Comparison of ENCODE assay signal across 11 cellular contexts in the genomic region with DNA sequence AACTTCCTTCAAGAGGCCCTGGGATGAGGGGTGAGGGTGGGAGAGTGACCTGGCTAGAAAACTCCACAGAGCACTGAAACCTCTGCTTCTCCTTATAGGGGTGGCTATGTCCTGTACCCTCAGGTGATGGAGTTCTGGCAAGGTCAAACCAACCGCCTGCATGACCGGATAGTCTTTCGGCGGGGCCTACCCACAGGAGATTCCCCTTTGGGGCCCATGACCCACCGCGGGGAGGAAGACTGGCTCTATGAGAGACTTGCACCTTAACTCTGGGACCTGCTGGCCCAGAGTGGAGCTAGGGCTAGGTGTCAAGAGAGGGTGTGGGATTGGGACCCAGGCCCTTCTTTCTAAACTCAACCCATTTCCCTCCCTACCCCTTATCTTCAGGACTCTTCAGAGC. TPM values are rescaled to one million over a fixed set of nuclear protein-coding genes. Genes with fewer than 3 reads are reported as not detected.
DNase-seq lines count a peak whose midpoint lies in the region; ATAC-seq and TF ChIP-seq lines count a peak whose summit lies in the region.
"Had no signal": no experiment of that assay in that cellular context is flagged by ENCODE, and none has a peak within 500 bp of the region (broad histone marks: within the 10 kb centered on the region; RNA-seq: fewer than 3 reads in every experiment).

No MANE protein-coding gene starts in this region.

- H3K9me3 ChIP-seq in adrenal gland (replicated peaks in 1 of 3), result no peaks in the 10 kb centered on the region
- no peaks in the 10 kb centered on the region for H3K9me3 ChIP-seq in mucosa of descending colon
- no peaks in the 10 kb centered on the region for H3K9me3 ChIP-seq in MM.1S (replicated peaks; ENCODE audit: insufficient read depth, low read length)

- intact Hi-C loops in adrenal gland (cut with DNase I), result no loop called here
- intact Hi-C loops in mucosa of descending colon (cut with DNase I, micrococcal nuclease), result no loop called here

- no peaks in the 10 kb centered on the region for H3K9me3 Mint-ChIP-seq in activated T-cell treated with anti-CD3 and anti-CD28 coated beads, Interleukin-2, amount 50 U/mL, for 24 hours
- H3K9me3 Mint-ChIP-seq: activated B cell treated with CpG ODN at 0.5 μM for 24 hours; stimulated activated naive CD8-positive, alpha-beta T cell treated with anti-CD3 and anti-CD28 coated beads, Interleukin-15, Interleukin-2, amounts not matched to agents 100 ng/mL and 50 ng/mL, for 24 hours had no signal

- no peaks in the 10 kb centered on the region for H3K27me3 Mint-ChIP-seq in activated T-cell treated with anti-CD3 and anti-CD28 coated beads, Interleukin-2, amount 50 U/mL, for 24 hours
- H3K27me3 Mint-ChIP-seq: activated B cell treated with CpG ODN at 0.5 μM for 24 hours; stimulated activated naive CD8-positive, alpha-beta T cell treated with anti-CD3 and anti-CD28 coated beads, Interleukin-15, Interleukin-2, amounts not matched to agents 100 ng/mL and 50 ng/mL, for 24 hours had no signal

- TF ChIP-seq CTCF in adrenal gland (IDR thresholded peaks at IDR 0.05) (no peak), mucosa of descending colon (IDR thresholded peaks at IDR 0.05) (no peak), MM.1S (IDR thresholded peaks at IDR 0.05; ENCODE audit: low read length) (no peak)

- no peak overlapping the region for H3K4me2 ChIP-seq in MM.1S (ENCODE audit: low read depth, low read length)

- no peak overlapping the region for H3K4me3 ChIP-seq in adrenal gland
- H3K4me3 ChIP-seq in mucosa of descending colon, result no peak overlapping the region
- no peak overlapping the region for H3K4me3 ChIP-seq in MM.1S (ENCODE audit: low read length)

- H3K27me3 ChIP-seq in adrenal gland, result no peaks in the 10 kb centered on the region
- no peaks in the 10 kb centered on the region for H3K27me3 ChIP-seq in MM.1S (replicated peaks; ENCODE audit: insufficient read depth, low read length)

- H3K9ac ChIP-seq in MM.1S (ENCODE audit: low read length), result no peak overlapping the region

- ATAC-seq in mucosa of descending colon, result no peak

- H3K36me3 Mint-ChIP-seq in activated T-cell treated with anti-CD3 and anti-CD28 coated beads, Interleukin-2, amount 50 U/mL, for 24 hours (ENCODE audit: low read depth), result peaks cover 85% of the 10 kb centered on the region

- no peaks in the 10 kb centered on the region for H3K9me2 ChIP-seq in MM.1S (replicated peaks; ENCODE audit: insufficient read depth, low read length)

- no peak for TF ChIP-seq POLR2A in adrenal gland (IDR thresholded peaks at IDR 0.05)

- peak overlapping the region; percentile 74 for H3K27ac Mint-ChIP-seq in activated T-cell treated with anti-CD3 and anti-CD28 coated beads, Interleukin-2, amount 50 U/mL, for 24 hours
- H3K27ac Mint-ChIP-seq: activated B cell treated with CpG ODN at 0.5 μM for 24 hours; stimulated activated naive CD8-positive, alpha-beta T cell treated with anti-CD3 and anti-CD28 coated beads, Interleukin-15, Interleukin-2, amounts not matched to agents 100 ng/mL and 50 ng/mL, for 24 hours had no signal

- H3K27ac ChIP-seq in adrenal gland (peak overlapping the region in 4 of 5 donors; percentile 14 to 82 (median 64)), substantia nigra (ENCODE audit: low read depth, low read length, poor library complexity, severe bottlenecking) (peak overlapping the region; percentile 7), MM.1S (ENCODE audit: low read length) (no peak overlapping the region; the same call in 1 of the 2 replicates)

- no peak overlapping the region for H3K4me3 Mint-ChIP-seq in activated T-cell treated with anti-CD3 and anti-CD28 coated beads, Interleukin-2, amount 50 U/mL, for 24 hours
- H3K4me3 Mint-ChIP-seq: activated B cell treated with CpG ODN at 0.5 μM for 24 hours; stimulated activated naive CD8-positive, alpha-beta T cell treated with anti-CD3 and anti-CD28 coated beads, Interleukin-15, Interleukin-2, amounts not matched to agents 100 ng/mL and 50 ng/mL, for 24 hours had no signal

- peaks cover 26% of the 10 kb centered on the region for H3F3A ChIP-seq in MM.1S (ENCODE audit: insufficient read depth, low read length)

- 88 to 96% (median 89%) methylated on average over 6 of the region's 6 CpGs; no CpG with 5 or more reads in 1 of the 4 donors for WGBS in adrenal gland, 4 donors

- H3K36me3 ChIP-seq in adrenal gland (replicated peaks in 1 of 2) (peaks cover 0 to 14% of the 10 kb centered on the region in 2 donors), mucosa of descending colon (ENCODE audit: low read depth) (no peaks in the 10 kb centered on the region), MM.1S (replicated peaks; ENCODE audit: insufficient read depth, low read length) (no peaks in the 10 kb centered on the region)

- H4K20me1 ChIP-seq in MM.1S (ENCODE audit: insufficient read depth, low read length), result no peaks in the 10 kb centered on the region

- no peak for DNase-seq in activated T-cell treated with anti-CD3 and anti-CD28 coated beads, Interleukin-2, amount 50 U/mL, for 24 hours
- no peak for DNase-seq in activated T-cell treated with anti-CD3 and anti-CD28 coated beads, Interleukin-2, amount 50 U/mL, for 48 hours
- peak in 1 of 7 donors; percentile 28 for DNase-seq in adrenal gland
- DNase-seq in mucosa of descending colon, result peak in 2 of 3 donors; percentile 40 to 57
- no peak for DNase-seq in substantia nigra (lab: John Stamatoyannopoulos, UW)
- no peak for DNase-seq in NCI-H1105 treated with DMSO at 0.1 percent for 48 hours (lab: John Stamatoyannopoulos, UW)
- DNase-seq in NCI-H146 treated with DMSO at 0.1 percent for 48 hours (lab: John Stamatoyannopoulos, UW; ENCODE audit: unreplicated experiment), result no peak
- no peak for DNase-seq in MM.1S

- H3K79me2 ChIP-seq in MM.1S (ENCODE audit: low read length), result peaks cover 20% of the 10 kb centered on the region

- H2AFZ ChIP-seq in MM.1S (ENCODE audit: low read length), result no peak overlapping the region

- H3K4me1 Mint-ChIP-seq in activated T-cell treated with anti-CD3 and anti-CD28 coated beads, Interleukin-2, amount 50 U/mL, for 24 hours (ENCODE audit: low read depth), result peaks cover 69% of the 10 kb centered on the region

- peaks cover 31 to 62% of the 10 kb centered on the region in 2 donors for H3K4me1 ChIP-seq in adrenal gland (replicated peaks in 1 of 2)
- peaks cover 57% of the 10 kb centered on the region for H3K4me1 ChIP-seq in mucosa of descending colon (ENCODE audit: low read depth)
- peaks cover 29% of the 10 kb centered on the region for H3K4me1 ChIP-seq in MM.1S (ENCODE audit: low read length)

RNA-seq across cellular contexts. Expression of a gene that starts 5.1 kb away (rescaled TPM):
- total RNA-seq in adrenal gland (10 to 100 TPM; 45.0 to 91.5 (median 61.8) TPM), mucosa of descending colon (10 to 100 TPM; 22.8 to 32.0 (median 24.8) TPM)
- polyA plus RNA-seq in adrenal gland, result 10 to 100 TPM; 19.7 to 36.1 (median 23.8) TPM

RNA-seq across cellular contexts. Expression of a gene that starts 11.2 kb away (rescaled TPM):
- total RNA-seq in adrenal gland, result under 1 TPM in 1 of 8 donors, not detected in 7; 0.19 TPM
- polyA plus RNA-seq in adrenal gland, result under 1 TPM in 2 of 3 donors, not detected in 1; 0.03 to 0.24 TPM
- 100 to 1,000 TPM; 101 to 347 (median 243) TPM for total RNA-seq in mucosa of descending colon
- total RNA-seq: activated B cell treated with CpG ODN at 0.5 μM for 24 hours, OCI-LY7 had no signal

RNA-seq across cellular contexts. Expression of a gene that starts 24.4 kb away (rescaled TPM):
- total RNA-seq in adrenal gland, result 100 to 1,000 TPM in 5 of 8 donors, 10 to 100 TPM in 3; 42.8 to 200 (median 111) TPM
- polyA plus RNA-seq in adrenal gland, result 100 to 1,000 TPM in 2 of 3 donors, 10 to 100 TPM in 1; 76.1 to 733 (median 478) TPM
- total RNA-seq in mucosa of descending colon, result 100 to 1,000 TPM; 136 to 215 (median 163) TPM

RNA-seq across cellular contexts. Expression of a gene that starts 50.5 kb away (rescaled TPM):
- total RNA-seq in adrenal gland (10 to 100 TPM in 5 of 8 donors, 1 to 10 TPM in 3; 2.9 to 20.8 (median 12.1) TPM), mucosa of descending colon (10 to 100 TPM; 21.7 to 24.2 (median 21.7) TPM)
- 10 to 100 TPM in 1 of 3 donors, 1 to 10 TPM in 2; 4.5 to 21.1 (median 8.0) TPM for polyA plus RNA-seq in adrenal gland

Comparison
In these comparisons a context has a peak if more than half of its experiments do, and no peak if none do; other contexts are left out.
1. DNase-seq: peak in mucosa of descending colon (2 of 3); none in activated T-cell treated with anti-CD3 and anti-CD28 coated beads, Interleukin-2, amount 50 U/mL, for 24 hours (single experiment), activated T-cell treated with anti-CD3 and anti-CD28 coated beads, Interleukin-2, amount 50 U/mL, for 48 hours (0 of 2), substantia nigra (0 of 49), NCI-H1105 treated with DMSO at 0.1 percent for 48 hours (single experiment), NCI-H146 treated with DMSO at 0.1 percent for 48 hours (single experiment) and MM.1S (single experiment).
2. RNA of a gene that starts 11.2 kb away (total RNA-seq): 101 to 347 TPM in mucosa of descending colon; 0.19 TPM in adrenal gland; every median in the first group is over 10 times any median in the second.